Comparison of ENCODE assay signal across 25 cellular contexts in genomic region chr13:24153347-24153746, GRCh38.
"Had no signal": no experiment of that assay in that cellular context is flagged by ENCODE, and none has a peak within 500 bp of the region (broad histone marks: within the 10 kb centered on the region; RNA-seq: fewer than 3 reads in every experiment).

No MANE protein-coding gene starts in this region.

- H3K27ac ChIP-seq: coronary artery, dorsolateral prefrontal cortex, gastrocnemius medialis, sigmoid colon, uterus had no signal

- DNase-seq: activated CD4-positive, alpha-beta T cell treated with anti-CD3 and anti-CD28 coated beads for 36 hours; activated CD4-positive, CD25-positive, alpha-beta regulatory T cell; activated CD8-positive, alpha-beta memory T cell treated with anti-CD3 and anti-CD28 coated beads, Interleukin-2, amount 10 ng/mL, durations not matched to agents 7 days and 5 days; activated CD8-positive, alpha-beta T cell treated with anti-CD3 and anti-CD28 coated beads, Interleukin-2, amount 10 ng/mL, durations not matched to agents 7 days and 5 days; activated T-cell treated with anti-CD3 and anti-CD28 coated beads, Interleukin-2, amount 50 U/mL, for 48 hours; anterior cingulate cortex; cerebellar nuclear complex; dorsolateral prefrontal cortex; effector memory CD8-positive, alpha-beta T cell; erythroblast; gastrocnemius medialis; glutamatergic neuron; islet precursor cell; naive thymus-derived CD8-positive, alpha-beta T cell; posterior cingulate gyrus; sigmoid colon; stimulated activated CD4-positive, alpha-beta T cell treated with anti-CD3 and anti-CD28 coated beads, Interleukin-4, amount 100 ng/mL, for 24 hours; substantia nigra; uterus had no signal

- H3K4me3 Mint-ChIP-seq: activated CD4-positive, alpha-beta T cell treated with anti-CD3 and anti-CD28 coated beads for 36 hours; activated CD8-positive, alpha-beta memory T cell treated with anti-CD3 and anti-CD28 coated beads, Interleukin-2, amount 10 ng/mL, durations not matched to agents 7 days and 5 days; activated CD8-positive, alpha-beta T cell treated with anti-CD3 and anti-CD28 coated beads, Interleukin-2, amount 10 ng/mL, durations not matched to agents 7 days and 5 days; activated naive CD4-positive, alpha-beta T cell treated with anti-CD3 and anti-CD28 coated beads, Interleukin-2, amount 50 U/mL, for 24 hours; effector memory CD8-positive, alpha-beta T cell; stimulated activated effector memory CD8-positive, alpha-beta T cell treated with anti-CD3 and anti-CD28 coated beads, Interleukin-12 subunit alpha, Interleukin-12 subunit beta, amount 100 ng/mL, for 72 hours; stimulated activated naive CD8-positive, alpha-beta T cell treated with anti-CD3 and anti-CD28 coated beads, Interleukin-15, Interleukin-2, amounts not matched to agents 100 ng/mL and 50 ng/mL, for 24 hours; type B pancreatic cell had no signal

- H3K36me3 Mint-ChIP-seq: activated CD8-positive, alpha-beta memory T cell treated with anti-CD3 and anti-CD28 coated beads, Interleukin-2, amount 10 ng/mL, durations not matched to agents 7 days and 5 days; activated naive CD4-positive, alpha-beta T cell treated with anti-CD3 and anti-CD28 coated beads, Interleukin-2, amount 50 U/mL, for 24 hours; naive thymus-derived CD8-positive, alpha-beta T cell; stimulated activated effector memory CD8-positive, alpha-beta T cell treated with anti-CD3 and anti-CD28 coated beads, Interleukin-12 subunit alpha, Interleukin-12 subunit beta, amount 100 ng/mL, for 72 hours had no signal

- H3K4me1 Mint-ChIP-seq: activated CD4-positive, alpha-beta T cell treated with anti-CD3 and anti-CD28 coated beads for 36 hours; activated naive CD4-positive, alpha-beta T cell treated with anti-CD3 and anti-CD28 coated beads, Interleukin-2, amount 50 U/mL, for 24 hours had no signal

- H3K9me3 Mint-ChIP-seq: activated naive CD4-positive, alpha-beta T cell treated with anti-CD3 and anti-CD28 coated beads, Interleukin-2, amount 50 U/mL, for 24 hours; activated T-helper 2 cell treated with anti-CD3 and anti-CD28 coated beads, Interferon-gamma antibody, Interleukin-2, Interleukin-4, amounts not matched to agents 10 μg/mL and 5 μg/mL and 100 μg/mL, durations not matched to agents 14 hours and 24 hours and 36 hours; effector memory CD8-positive, alpha-beta T cell; naive thymus-derived CD8-positive, alpha-beta T cell; stimulated activated effector memory CD8-positive, alpha-beta T cell treated with anti-CD3 and anti-CD28 coated beads, Interleukin-12 subunit alpha, Interleukin-12 subunit beta, amount 100 ng/mL, for 72 hours; stimulated activated naive CD8-positive, alpha-beta T cell treated with anti-CD3 and anti-CD28 coated beads, Interleukin-15, Interleukin-2, amounts not matched to agents 100 ng/mL and 50 ng/mL, for 24 hours; type B pancreatic cell had no signal

- H3K27ac Mint-ChIP-seq: activated CD4-positive, alpha-beta T cell treated with anti-CD3 and anti-CD28 coated beads for 36 hours; activated CD8-positive, alpha-beta memory T cell treated with anti-CD3 and anti-CD28 coated beads, Interleukin-2, amount 10 ng/mL, durations not matched to agents 7 days and 5 days; activated CD8-positive, alpha-beta T cell treated with anti-CD3 and anti-CD28 coated beads, Interleukin-2, amount 10 ng/mL, durations not matched to agents 7 days and 5 days; activated T-helper 2 cell treated with anti-CD3 and anti-CD28 coated beads, Interferon-gamma antibody, Interleukin-2, Interleukin-4, amounts not matched to agents 10 μg/mL and 5 μg/mL and 100 μg/mL, durations not matched to agents 14 hours and 24 hours and 36 hours; stimulated activated effector memory CD8-positive, alpha-beta T cell treated with anti-CD3 and anti-CD28 coated beads, Interleukin-12 subunit alpha, Interleukin-12 subunit beta, amount 100 ng/mL, for 72 hours; stimulated activated naive CD8-positive, alpha-beta T cell treated with anti-CD3 and anti-CD28 coated beads, Interleukin-15, Interleukin-2, amounts not matched to agents 100 ng/mL and 50 ng/mL, for 24 hours had no signal

- H3K4me1 ChIP-seq: gastrocnemius medialis, uterus had no signal

- ATAC-seq: activated CD4-positive, alpha-beta T cell treated with anti-CD3 and anti-CD28 coated beads for 36 hours; activated CD8-positive, alpha-beta memory T cell treated with anti-CD3 and anti-CD28 coated beads, Interleukin-2, amount 10 ng/mL, durations not matched to agents 7 days and 5 days; activated CD8-positive, alpha-beta T cell treated with anti-CD3 and anti-CD28 coated beads, Interleukin-2, amount 10 ng/mL, durations not matched to agents 7 days and 5 days; effector memory CD8-positive, alpha-beta T cell; gastrocnemius medialis; naive thymus-derived CD8-positive, alpha-beta T cell; stimulated activated effector memory CD8-positive, alpha-beta T cell treated with anti-CD3 and anti-CD28 coated beads, Interleukin-12 subunit alpha, Interleukin-12 subunit beta, amount 100 ng/mL, for 72 hours had no signal

- H3K27me3 ChIP-seq: gastrocnemius medialis, sigmoid colon, uterus had no signal

- H3K4me3 ChIP-seq: coronary artery, dorsolateral prefrontal cortex, gastrocnemius medialis, sigmoid colon, uterus had no signal

- H3K36me3 ChIP-seq: gastrocnemius medialis, sigmoid colon, uterus had no signal

- H3K9me3 ChIP-seq: gastrocnemius medialis, sigmoid colon, uterus had no signal
